ENCODE assay signal across 28 cellular contexts in genomic region chr4:94175553-94176260, GRCh38.
"Had no signal": no experiment of that assay in that cellular context is flagged by ENCODE, and none has a peak within 500 bp of the region (broad histone marks: within the 10 kb centered on the region; RNA-seq: fewer than 3 reads in every experiment).

No MANE protein-coding gene starts in this region.

- H3K4me3 ChIP-seq: MG63 had no signal

- H3K27ac ChIP-seq: KMS-11, VCaP had no signal

- H3K27me3 ChIP-seq: MG63 had no signal

- H3K9me3 ChIP-seq: MG63 had no signal

- H3K9ac ChIP-seq: KMS-11 had no signal

- H3K36me3 ChIP-seq: MG63 had no signal

- ATAC-seq: activated T-helper 17 cell treated with anti-CD3 and anti-CD28 coated beads, Interleukin-2, amount 50 U/mL, for 72 hours; Panc1; Right ventricle myocardium inferior; T-helper 17 cell had no signal

- FAIRE-seq: astrocyte had no signal

- DNase-seq: activated CD4-positive, alpha-beta memory T cell treated with anti-CD3 and anti-CD28 coated beads, Interleukin-2, amount 10 ng/mL, durations not matched to agents 7 days and 5 days; activated CD4-positive, alpha-beta T cell treated with anti-CD3 and anti-CD28 coated beads, Interleukin-2, amount 50 U/mL, for 1 hour; activated CD4-positive, CD25-positive, alpha-beta regulatory T cell; activated gamma-delta T cell; activated naive CD4-positive, alpha-beta T cell treated with anti-CD3 and anti-CD28 coated beads for 36 hours; activated T-cell treated with anti-CD3 and anti-CD28 coated beads for 4 hours; activated T-cell treated with anti-CD3 and anti-CD28 coated beads, Interleukin-2, amount 50 U/mL, for 48 hours; amygdala; MG63; MV-4-11; NCI-H1092 treated with DMSO at 0.1 percent for 48 hours; NCI-H1417 treated with DMSO at 0.1 percent for 48 hours; NCI-H1694; NCI-H2029; NCI-H2107; NCI-H2171 treated with DMSO at 0.1 percent for 48 hours; NCI-H226; NCI-H510A; OCI-M1; RPMI8226; T-helper 17 cell; T-helper 9 cell had no signal

- H3K4me2 ChIP-seq: KMS-11 had no signal
